ENCODE assay signal across 8 cellular contexts in the genomic region with DNA sequence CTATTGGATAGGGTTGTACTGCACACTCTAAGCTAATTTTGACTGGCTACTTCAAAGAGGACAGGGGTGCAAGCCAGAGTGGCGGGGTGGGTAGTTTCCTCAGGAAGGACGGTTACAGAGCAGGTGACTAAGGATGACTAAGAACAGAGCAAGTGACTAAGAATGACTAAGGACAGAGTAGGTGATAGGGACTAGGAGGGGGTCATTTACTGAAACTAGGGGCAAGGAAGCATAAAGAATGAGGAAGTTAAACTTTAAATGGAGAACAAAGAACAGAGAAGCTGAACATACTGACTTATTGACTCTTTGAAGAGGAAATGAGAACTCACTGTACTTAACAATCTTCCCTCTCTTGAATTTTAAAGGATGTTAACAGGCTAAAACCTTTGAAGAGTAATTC.
DNase-seq lines count a peak whose midpoint lies in the region; ATAC-seq and TF ChIP-seq lines count a peak whose summit lies in the region.
"Not testable (repeated sequence)": the region's sequence is repeated elsewhere in the genome, so short reads cannot be mapped to it uniquely, and the experiment has no call there.

No MANE protein-coding gene starts in this region.

- not testable (repeated sequence) for H3K9me3 ChIP-seq in MG63, colonic mucosa

- H3K4me1 Mint-ChIP-seq in Calu3 (ENCODE audit: low read depth, unreplicated experiment); activated B cell treated with CpG ODN at 0.5 μM for 24 hours: not testable (repeated sequence)

- not testable (repeated sequence) for BruUV-seq in Calu3 (replicated peaks; lab: Mats Ljungman, UMichigan)

- H3K36me3 Mint-ChIP-seq in Calu3 (ENCODE audit: insufficient read depth, unreplicated experiment) = peaks cover 16% of the 10 kb centered on the region
- not testable (repeated sequence) for H3K36me3 Mint-ChIP-seq in activated B cell treated with CpG ODN at 0.5 μM for 24 hours (ENCODE audit: low read depth)

- H3K27ac ChIP-seq in colonic mucosa = not testable (repeated sequence)

- not testable (repeated sequence) for H3K36me3 ChIP-seq in MG63, colonic mucosa

- POLR2A ChIA-PET in activated B cell treated with CpG ODN at 0.5 μM for 24 hours (lab: Charles Lee) = not testable (repeated sequence)

- H3K4me1 ChIP-seq in colonic mucosa = not testable (repeated sequence)

- CTCF ChIA-PET in Calu3 (lab: Charles Lee); activated B cell treated with CpG ODN at 0.5 μM for 24 hours (lab: Charles Lee): not testable (repeated sequence)

- not testable (repeated sequence) for H3K27me3 ChIP-seq in MG63, colonic mucosa

- H3K4me3 ChIP-seq in MG63, colonic mucosa: not testable (repeated sequence)

- H3K9me3 Mint-ChIP-seq in Calu3 (ENCODE audit: low read depth, unreplicated experiment); activated B cell treated with CpG ODN at 0.5 μM for 24 hours: not testable (repeated sequence)

- not testable (repeated sequence) for H3K4me3 Mint-ChIP-seq in Calu3 (ENCODE audit: low read depth, unreplicated experiment); activated B cell treated with CpG ODN at 0.5 μM for 24 hours

- peak; percentile 72 for DNase-seq in Calu3
- peak; percentile 1 for DNase-seq in MG63
- not testable (repeated sequence) for DNase-seq in activated B cell treated with CpG ODN at 0.5 μM for 24 hours
- DNase-seq in colonic mucosa = peak; percentile 45
- peak; percentile 92 for DNase-seq in kidney tubule cell (ENCODE audit: low spot score)
- peak; percentile 93 for DNase-seq in renal cortical epithelial cell (ENCODE audit: low read depth)

- H3K27ac Mint-ChIP-seq in Calu3 (ENCODE audit: unreplicated experiment) = not testable (repeated sequence)
- peak overlapping the region; percentile 35 for H3K27ac Mint-ChIP-seq in activated B cell treated with CpG ODN at 0.5 μM for 24 hours

- ATAC-seq in GM18858 (IDR thresholded peaks at IDR 0.05; ENCODE audit: unreplicated experiment) = peak; percentile 81
- ATAC-seq in HG03342 (IDR thresholded peaks at IDR 0.05; ENCODE audit: unreplicated experiment) = peak; percentile 59
- ATAC-seq in activated B cell treated with CpG ODN at 0.5 μM for 24 hours (ENCODE audit: low read depth) = not testable (repeated sequence)

- H3K27me3 Mint-ChIP-seq in Calu3 (ENCODE audit: unreplicated experiment); activated B cell treated with CpG ODN at 0.5 μM for 24 hours: not testable (repeated sequence)

- not testable (repeated sequence) for H3K9ac ChIP-seq in colonic mucosa (ENCODE audit: low read depth in 2 of 2, low read length in 2 of 2)

- TF ChIP-seq CTCF in Calu3 (IDR thresholded peaks at IDR 0.05; ENCODE audit: unreplicated experiment); activated B cell treated with CpG ODN at 0.5 μM for 24 hours (IDR thresholded peaks at IDR 0.05); colonic mucosa (IDR thresholded peaks at IDR 0.05): not testable (repeated sequence)

- intact Hi-C loops in Calu3 (cut with micrococcal nuclease; ENCODE audit: unreplicated experiment); activated B cell treated with CpG ODN at 0.5 μM for 24 hours (cut with micrococcal nuclease); colonic mucosa (cut with DNase I): not testable (repeated sequence)
